In the genomic region with DNA sequence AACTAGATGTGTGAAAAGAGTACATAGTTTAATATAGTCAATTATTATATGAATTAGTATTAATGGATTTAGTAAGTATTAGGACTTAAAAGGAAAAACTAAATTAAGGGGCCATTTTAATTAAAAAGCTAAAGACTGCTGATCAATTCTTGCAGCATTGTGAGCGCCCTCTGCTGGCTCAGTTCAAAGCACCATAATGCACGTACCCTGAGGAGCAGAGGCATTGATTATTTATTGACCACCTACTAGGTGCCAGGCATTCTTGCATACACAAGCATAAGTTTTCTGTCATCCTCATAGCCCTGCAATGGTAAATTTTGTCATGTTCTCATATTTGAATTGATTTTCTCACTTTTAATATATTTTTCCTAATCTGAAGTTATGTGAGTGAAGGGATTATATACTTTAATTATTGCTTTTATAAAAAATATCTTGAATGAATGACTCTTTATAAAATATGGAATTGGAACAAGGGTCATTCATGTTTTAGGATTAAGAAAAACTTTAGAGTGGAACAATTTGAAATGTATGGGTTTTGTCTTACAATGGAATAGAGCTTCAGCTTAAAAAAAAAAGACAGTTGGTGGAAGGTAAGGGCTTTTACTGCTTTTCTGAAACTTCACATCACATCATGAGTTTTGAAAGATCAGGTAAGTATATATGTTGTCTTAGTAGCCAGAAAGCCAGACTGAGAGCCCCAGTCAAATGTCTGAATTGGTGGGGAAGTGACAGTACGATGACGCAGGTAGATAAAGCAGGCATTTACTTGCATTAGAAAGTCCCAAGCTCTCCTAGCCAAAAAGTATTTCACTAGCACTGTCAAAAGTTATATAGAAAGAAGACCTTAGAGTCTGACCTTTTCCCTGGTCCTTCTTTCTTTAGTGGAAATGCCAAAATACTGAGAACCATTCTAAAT, we compare ENCODE assay signal across 8 cellular contexts. TPM values are rescaled to one million over a fixed set of nuclear protein-coding genes. Genes with fewer than 3 reads are reported as not detected.
DNase-seq lines count a peak whose midpoint lies in the region; ATAC-seq and TF ChIP-seq lines count a peak whose summit lies in the region.

No MANE protein-coding gene starts in this region.

- no peak overlapping the region for H3K27ac ChIP-seq in VCaP
- peak overlapping the region; percentile 66 for H3K27ac ChIP-seq in mammary epithelial cell (ENCODE audit: insufficient read depth, low read depth, low read length)

- peaks cover 10% of the 10 kb centered on the region for H3K4me1 ChIP-seq in mammary epithelial cell (ENCODE audit: insufficient read depth, low read length)

- intact Hi-C loops in mammary epithelial cell (cut with micrococcal nuclease) = loop anchor here (1.0 to 5.0 kb wide), 5 partner anchors 248 to 1343 kb away; no protein-coding TSS in a partner anchor
- intact Hi-C loops in left colon (cut with DNase I, micrococcal nuclease) = loop anchor here in 1 of 2 donors (10.0 kb wide), 1 partner anchor 362 kb away; no protein-coding TSS in a partner anchor

- no peaks in the 10 kb centered on the region for H3K9me3 ChIP-seq in mammary epithelial cell (replicated peaks; ENCODE audit: insufficient read depth, low read length)

- peak; percentile 77 for TF ChIP-seq CTCF in LNCaP clone FGC (IDR thresholded peaks at IDR 0.05; ENCODE audit: control insufficient read depth, extremely low read depth, insufficient read depth)
- TF ChIP-seq CTCF in VCaP (conservative IDR thresholded peaks at IDR 0.05) = peak; percentile 89
- peak; percentile 84 to 85 for TF ChIP-seq CTCF in mammary epithelial cell (conservative IDR thresholded peaks at IDR 0.05 in 1 of 2, IDR thresholded peaks at IDR 0.05 in 1 of 2; ENCODE audit: extremely low read depth in 1 of 2, insufficient read depth in 1 of 2, low read depth in 1 of 2, low read length in 2 of 2)

- in situ Hi-C loops in mammary epithelial cell (cut with MboI; ENCODE audit: low sequenced_read_pairs in 2 of 2) = loop anchor here (10.0 to 25.0 kb wide), 3 partner anchors 355 to 1355 kb away; no protein-coding TSS in a partner anchor

- no peak overlapping the region for H2AFZ ChIP-seq in mammary epithelial cell (ENCODE audit: low read depth, low read length)

- H3K9ac ChIP-seq in mammary epithelial cell (ENCODE audit: insufficient read depth, low read length) = no peak overlapping the region

- dilution Hi-C loops in mammary epithelial cell (cut with HindIII; ENCODE audit: low sequenced_read_pairs) = loop anchor here (25.0 kb wide), 1 partner anchor 380 kb away; no protein-coding TSS in a partner anchor

- DNase-seq in NCI-H510A treated with DMSO at 0.1 percent for 48 hours (lab: John Stamatoyannopoulos, UW) = peak; percentile 35
- no peak for DNase-seq in NCI-H510A (lab: John Stamatoyannopoulos, UW)
- no peak for DNase-seq in LNCaP clone FGC (ENCODE audit: low read depth)
- peak; percentile 25 for DNase-seq in mammary epithelial cell
- DNase-seq in left colon = peak; percentile 40 to 90
- DNase-seq in stimulated activated CD4-positive, alpha-beta T cell treated with anti-CD3 and anti-CD28 coated beads, TNF-alpha, amount 100 ng/mL, for 24 hours (ENCODE audit: low read depth in 3 of 3) = peak; percentile 52 to 75 (median 71)

- BruUV-seq in mammary epithelial cell (replicated peaks; lab: Mats Ljungman, UMichigan) = no TSS peak

- H3K4me3 ChIP-seq in LNCaP clone FGC (ENCODE audit: low read depth, low read length) (no peak overlapping the region), mammary epithelial cell (replicated peaks in 1 of 3; ENCODE audit: insufficient read depth in 1 of 3, low read depth in 2 of 3, low read length in 3 of 3) (no peak overlapping the region)

- 48% methylated on average over 4 of the region's 4 CpGs for WGBS in mammary epithelial cell (ENCODE audit: low coverage, missing lambda C conversion rate)

- CTCF ChIA-PET in mammary epithelial cell (lab: Charles Lee; ENCODE audit: low non-redundant PET) = interaction anchor here (0.6 to 0.9 kb wide), 4 partner anchors 9 to 546 kb away, joined by 3 to 4 read pairs (median 3); no protein-coding TSS in a partner anchor

- ATAC-seq in left colon (no peak), GM21447 (IDR thresholded peaks at IDR 0.05; ENCODE audit: unreplicated experiment) (no peak)

- no peaks in the 10 kb centered on the region for H4K20me1 ChIP-seq in mammary epithelial cell (ENCODE audit: insufficient read depth, low read length)

- no peaks in the 10 kb centered on the region for H3K79me2 ChIP-seq in mammary epithelial cell (ENCODE audit: insufficient read depth, low read length)

- no peak overlapping the region for H3K4me2 ChIP-seq in mammary epithelial cell (ENCODE audit: insufficient read depth, low read depth, low read length)

- no peaks in the 10 kb centered on the region for H3K36me3 ChIP-seq in mammary epithelial cell (ENCODE audit: insufficient read depth, low read length)

- no peaks in the 10 kb centered on the region for H3K27me3 ChIP-seq in mammary epithelial cell (ENCODE audit: insufficient read depth, low read length)

RNA-seq across cellular contexts. Expression of a gene that starts 9.7 kb away (rescaled TPM):
- total RNA-seq in mammary epithelial cell (10 to 100 TPM; 24.9 to 59.7 TPM), left colon (10 to 100 TPM in 1 of 2 donors, 1 to 10 TPM in 1; 3.0 to 12.0 TPM)
- polyA plus RNA-seq in mammary epithelial cell = 8.7 TPM
- 35.5 TPM for polyA minus RNA-seq in mammary epithelial cell

Comparison
In these comparisons a context has a peak if more than half of its experiments do, and no peak if none do; other contexts are left out.
1. DNase-seq: peak in NCI-H510A treated with DMSO at 0.1 percent for 48 hours (single experiment), mammary epithelial cell (single experiment), left colon (2 of 2) and stimulated activated CD4-positive, alpha-beta T cell treated with anti-CD3 and anti-CD28 coated beads, TNF-alpha, amount 100 ng/mL, for 24 hours (3 of 3); none in NCI-H510A (single experiment) and LNCaP clone FGC (single experiment).
2. Peak in every context shown above with its lines, with median percentiles within 50 percentile points of each other: CTCF ChIP-seq.